8 cellular contexts compared by ENCODE assay signal in the genomic region with DNA sequence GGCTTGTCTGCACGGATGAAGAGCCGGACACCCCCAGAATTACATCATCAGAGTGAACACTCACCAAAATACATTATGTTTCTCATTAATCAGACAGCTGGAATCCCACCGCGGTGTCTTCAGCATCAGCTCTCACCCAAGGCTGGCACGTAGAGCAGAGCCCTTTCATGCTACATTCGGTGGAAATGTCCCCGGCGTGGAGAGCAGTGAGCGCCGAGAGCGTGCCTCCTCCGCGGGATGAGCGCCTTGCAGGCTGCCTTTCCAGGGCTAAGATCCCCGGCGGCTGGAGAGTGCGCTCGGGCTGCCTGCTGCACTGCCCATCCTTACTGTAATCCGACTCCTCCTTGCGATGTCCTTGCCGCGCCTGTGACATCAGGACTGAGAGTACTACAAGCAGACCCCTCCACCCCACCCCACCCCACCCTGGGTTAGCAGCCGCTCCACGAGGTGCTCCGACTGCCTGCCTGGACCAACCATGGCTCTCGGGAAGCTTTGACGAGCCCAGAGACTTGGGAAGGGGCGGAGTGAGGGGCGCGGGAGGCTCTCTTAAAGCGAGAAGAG. TPM values are rescaled to one million over a fixed set of nuclear protein-coding genes. Genes with fewer than 3 reads are reported as not detected.
DNase-seq lines count a peak whose midpoint lies in the region; ATAC-seq and TF ChIP-seq lines count a peak whose summit lies in the region.

A gene with protein sequence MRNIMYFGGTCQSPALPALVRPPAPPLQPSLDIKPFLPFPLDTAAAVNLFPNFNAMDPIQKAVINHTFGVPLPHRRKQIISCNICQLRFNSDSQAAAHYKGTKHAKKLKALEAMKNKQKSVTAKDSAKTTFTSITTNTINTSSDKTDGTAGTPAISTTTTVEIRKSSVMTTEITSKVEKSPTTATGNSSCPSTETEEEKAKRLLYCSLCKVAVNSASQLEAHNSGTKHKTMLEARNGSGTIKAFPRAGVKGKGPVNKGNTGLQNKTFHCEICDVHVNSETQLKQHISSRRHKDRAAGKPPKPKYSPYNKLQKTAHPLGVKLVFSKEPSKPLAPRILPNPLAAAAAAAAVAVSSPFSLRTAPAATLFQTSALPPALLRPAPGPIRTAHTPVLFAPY (minus strand): TSS at position 380 of the 561 bp plus-strand sequence. CDS start 294 bp downstream, at position 86.

- intact Hi-C loops in heart right ventricle (cut with DNase I), result loop anchor here (2.0 to 10.0 kb wide), 11 partner anchors 41 to 1526 kb away; no protein-coding TSS in a partner anchor

- in situ Hi-C loops in GM13977 (cut with MboI; ENCODE audit: low pct_unique_long_range_greater_than_20kb, low sequenced_read_pairs, unreplicated experiment), result no loop called here
- in situ Hi-C loops in KBM-7 (cut with MboI; ENCODE audit: low pct_unique_long_range_greater_than_20kb, low sequenced_read_pairs), result no loop called here

- CTCF ChIA-PET in activated naive CD4-positive, alpha-beta T cell treated with anti-CD3 and anti-CD28 coated beads, Interleukin-2, amount 10 ng/mL, durations not matched to agents 7 days and 5 days (lab: Charles Lee), result no interaction called here

- H3K4me1 Mint-ChIP-seq in activated naive CD4-positive, alpha-beta T cell treated with anti-CD3 and anti-CD28 coated beads, Interleukin-2, amount 10 ng/mL, durations not matched to agents 7 days and 5 days, result no peaks in the 10 kb centered on the region

- ATAC-seq in heart right ventricle (peak; percentile 79 to 92 (median 82)), HG03108 (IDR thresholded peaks at IDR 0.05; ENCODE audit: unreplicated experiment) (no peak)

- no peaks in the 10 kb centered on the region for H3K9me3 ChIP-seq in adipocyte (ENCODE audit: control insufficient read depth, low read length)
- no peaks in the 10 kb centered on the region for H3K9me3 ChIP-seq in heart right ventricle
- H3K9me3 ChIP-seq in parathyroid adenoma (ENCODE audit: control insufficient read depth, low read length), result no peaks in the 10 kb centered on the region

- H3K27me3 ChIP-seq in adipocyte (replicated peaks; ENCODE audit: control insufficient read depth, insufficient read depth, low read length) (no peaks in the 10 kb centered on the region), heart right ventricle (no peaks in the 10 kb centered on the region), parathyroid adenoma (ENCODE audit: control insufficient read depth, insufficient read depth, low read length) (no peaks in the 10 kb centered on the region)

- H3K27ac Mint-ChIP-seq in activated naive CD4-positive, alpha-beta T cell treated with anti-CD3 and anti-CD28 coated beads, Interleukin-2, amount 10 ng/mL, durations not matched to agents 7 days and 5 days, result no peak within 1 kb of the TSS

- H3K9ac ChIP-seq in adipocyte (ENCODE audit: low read length) (peak within 1 kb of the TSS; percentile 80), parathyroid adenoma (no peak within 1 kb of the TSS)

- no peaks in the 10 kb centered on the region for H3K36me3 Mint-ChIP-seq in activated naive CD4-positive, alpha-beta T cell treated with anti-CD3 and anti-CD28 coated beads, Interleukin-2, amount 10 ng/mL, durations not matched to agents 7 days and 5 days

- H3K4me3 ChIP-seq in adipocyte (ENCODE audit: low read length) (peak within 1 kb of the TSS; percentile 89), heart right ventricle (peak within 1 kb of the TSS; percentile 37 to 71 (median 57)), parathyroid adenoma (ENCODE audit: low read depth, low read length) (no peak within 1 kb of the TSS)

- 0 to 1% methylated on average over 31 of the region's 31 CpGs for WGBS in heart right ventricle, 2 donors

- H3K4me1 ChIP-seq in adipocyte (ENCODE audit: control insufficient read depth, insufficient read depth, low read length), result peaks cover 38% of the 10 kb centered on the region
- H3K4me1 ChIP-seq in heart right ventricle, result peaks cover 0 to 67% (median 29%) of the 10 kb centered on the region in 9 donors
- no peaks in the 10 kb centered on the region for H3K4me1 ChIP-seq in parathyroid adenoma

- DNase-seq in ELF-1 (ENCODE audit: low read depth, low spot score) (peak; percentile 88), adipocyte (ENCODE audit: low read depth) (peak; percentile 82), heart right ventricle (peak; percentile 70), GM13977 (ENCODE audit: low spot score) (no peak), KBM-7 (no peak)
- no peak for DNase-seq in activated naive CD4-positive, alpha-beta T cell treated with anti-CD3 and anti-CD28 coated beads, Interleukin-2, amount 10 ng/mL, durations not matched to agents 7 days and 5 days

- TF ChIP-seq CTCF in heart right ventricle (IDR thresholded peaks at IDR 0.05) (no peak), parathyroid adenoma (IDR thresholded peaks at IDR 0.05) (no peak), GM13977 (IDR thresholded peaks at IDR 0.05; ENCODE audit: extremely low read depth, insufficient read depth, missing control alignments) (no peak)

- H3K27ac ChIP-seq in heart right ventricle (peak within 1 kb of the TSS; percentile 57 to 80 (median 66)), parathyroid adenoma (no peak within 1 kb of the TSS)

- H3K4me2 ChIP-seq in parathyroid adenoma (ENCODE audit: low read length), result peak within 1 kb of the TSS; percentile 5

- no peak within 1 kb of the TSS for H2AFZ ChIP-seq in parathyroid adenoma

- H3K27me3 Mint-ChIP-seq in activated naive CD4-positive, alpha-beta T cell treated with anti-CD3 and anti-CD28 coated beads, Interleukin-2, amount 10 ng/mL, durations not matched to agents 7 days and 5 days, result no peaks in the 10 kb centered on the region

- no peaks in the 10 kb centered on the region for H3K79me2 ChIP-seq in parathyroid adenoma

- H3K9me3 Mint-ChIP-seq in activated naive CD4-positive, alpha-beta T cell treated with anti-CD3 and anti-CD28 coated beads, Interleukin-2, amount 10 ng/mL, durations not matched to agents 7 days and 5 days, result peaks cover under 1% of the 10 kb centered on the region

- H3K4me3 Mint-ChIP-seq in activated naive CD4-positive, alpha-beta T cell treated with anti-CD3 and anti-CD28 coated beads, Interleukin-2, amount 10 ng/mL, durations not matched to agents 7 days and 5 days, result no peak within 1 kb of the TSS

- no peaks in the 10 kb centered on the region for H3K36me3 ChIP-seq in adipocyte (ENCODE audit: control insufficient read depth, insufficient read depth, low read length, severe bottlenecking)
- no peaks in the 10 kb centered on the region for H3K36me3 ChIP-seq in heart right ventricle
- H3K36me3 ChIP-seq in parathyroid adenoma (ENCODE audit: control insufficient read depth, insufficient read depth, low read length), result no peaks in the 10 kb centered on the region

RNA-seq across cellular contexts. Expression of the gene that starts here (rescaled TPM):
- total RNA-seq in heart right ventricle, result 10 to 100 TPM in 3 of 10 donors, 1 to 10 TPM in 7; 3.0 to 24.9 (median 7.2) TPM
- 10 to 100 TPM in 1 of 2 donors, 1 to 10 TPM in 1; 4.5 to 10.5 TPM for polyA plus RNA-seq in heart right ventricle

Comparison
In these comparisons a context has a peak if more than half of its experiments do, and no peak if none do; other contexts are left out.
1. DNase-seq: peak in ELF-1 (single experiment), adipocyte (single experiment) and heart right ventricle (2 of 2); none in GM13977 (single experiment), KBM-7 (single experiment) and activated naive CD4-positive, alpha-beta T cell treated with anti-CD3 and anti-CD28 coated beads, Interleukin-2, amount 10 ng/mL, durations not matched to agents 7 days and 5 days (single experiment).